1 cellular context compared by ENCODE assay signal in genomic region chr14:100439781-100440180, GRCh38.
TF ChIP-seq lines count a peak whose summit lies in the region.

No MANE protein-coding gene starts in this region.

TF ChIP-seq in GM23338, 12 proteins besides CTCF, POLR2A, EP300 and RAD21 (continued from another document):
- TF ChIP-seq ZNF462 (CRISPR knock-in tag; IDR thresholded peaks at IDR 0.05) = no peak
TF ChIP-seq in GM23338: peak in this region for 0.
